Comparison of ENCODE assay signal across 6 cellular contexts in genomic region chr2:80464275-80464674, GRCh38.
"Had no signal": no experiment of that assay in that cellular context is flagged by ENCODE, and none has a peak within 500 bp of the region (broad histone marks: within the 10 kb centered on the region; RNA-seq: fewer than 3 reads in every experiment).

No MANE protein-coding gene starts in this region.

- H3K4me1 Mint-ChIP-seq: IgD-negative memory B cell had no signal

- H3K27ac Mint-ChIP-seq: GM23338, H9, IgD-negative memory B cell had no signal

- ATAC-seq: GM23338, HepG2 had no signal

- H3K4me3 Mint-ChIP-seq: GM23338, H9, IgD-negative memory B cell had no signal

- DNase-seq: H9, HCEC 1CT, KBM-7 had no signal

- H3K9me3 Mint-ChIP-seq: GM23338, H9 had no signal

- H3K4me3 ChIP-seq: GM23338 had no signal

- H3K36me3 Mint-ChIP-seq: IgD-negative memory B cell had no signal

- H3K27me3 Mint-ChIP-seq: IgD-negative memory B cell had no signal
